17 cellular contexts compared by ENCODE assay signal in genomic region chr7:107372298-107372697, GRCh38.
DNase-seq lines count a peak whose midpoint lies in the region; ATAC-seq and TF ChIP-seq lines count a peak whose summit lies in the region.
"Had no signal": no experiment of that assay in that cellular context is flagged by ENCODE, and none has a peak within 500 bp of the region (broad histone marks: within the 10 kb centered on the region; RNA-seq: fewer than 3 reads in every experiment).

No MANE protein-coding gene starts in this region.

- H3K36me3 Mint-ChIP-seq in MCF 10A (ENCODE audit: insufficient read depth, unreplicated experiment) = no peaks in the 10 kb centered on the region

- H3K4me3 ChIP-seq in breast epithelium = no peak overlapping the region
- H3K4me3 ChIP-seq: ovary had no signal

- no peaks in the 10 kb centered on the region for H3K9me3 ChIP-seq in breast epithelium
- H3K9me3 ChIP-seq: ovary had no signal

- no peaks in the 10 kb centered on the region for H3K27me3 Mint-ChIP-seq in MCF 10A (ENCODE audit: insufficient read depth, unreplicated experiment)
- H3K27me3 Mint-ChIP-seq: activated T-helper 17 cell treated with anti-CD3 and anti-CD28 coated beads, Interleukin-2, amount 50 U/mL, for 72 hours; CD4-positive, alpha-beta memory T cell had no signal

- no peaks in the 10 kb centered on the region for H3K36me3 ChIP-seq in breast epithelium
- H3K36me3 ChIP-seq: ovary, WERI-Rb-1 had no signal

- DNase-seq in MCF 10A (ENCODE audit: unreplicated experiment) (peak; percentile 6), breast epithelium (ENCODE audit: low spot score in 2 of 2) (no peak), astrocyte of the hippocampus (ENCODE audit: low read depth, low spot score) (peak; percentile 13), foreskin keratinocyte (peak; percentile 19 to 46), stromal cell of bone marrow (ENCODE audit: low read depth) (peak; percentile 27), NCI-H1092 (lab: John Stamatoyannopoulos, UW) (no peak), NCI-H226 (no peak)
- DNase-seq: activated CD8-positive, alpha-beta T cell treated with anti-CD3 and anti-CD28 coated beads, Interleukin-2, amount 10 ng/mL, durations not matched to agents 7 days and 5 days; CD4-positive, alpha-beta memory T cell; islet precursor cell; NCI-H2029; NCI-H510A treated with DMSO at 0.1 percent for 48 hours; ovary; WERI-Rb-1 had no signal

- no peak overlapping the region for H3K27ac Mint-ChIP-seq in MCF 10A (ENCODE audit: low read depth, unreplicated experiment)
- H3K27ac Mint-ChIP-seq: activated CD8-positive, alpha-beta T cell treated with anti-CD3 and anti-CD28 coated beads, Interleukin-2, amount 10 ng/mL, durations not matched to agents 7 days and 5 days; activated T-helper 17 cell treated with anti-CD3 and anti-CD28 coated beads, Interleukin-2, amount 50 U/mL, for 72 hours had no signal

- CTCF ChIA-PET in MCF 10A (lab: Yijun Ruan, JAX) = no interaction called here

- no peak overlapping the region for H3K27ac ChIP-seq in breast epithelium
- no peak overlapping the region for H3K27ac ChIP-seq in foreskin keratinocyte
- H3K27ac ChIP-seq: 22Rv1, ovary, WERI-Rb-1 had no signal

- H3K9me3 Mint-ChIP-seq in MCF 10A (ENCODE audit: unreplicated experiment) = no peaks in the 10 kb centered on the region
- H3K9me3 Mint-ChIP-seq: activated T-helper 17 cell treated with anti-CD3 and anti-CD28 coated beads, Interleukin-2, amount 50 U/mL, for 72 hours had no signal

- TF ChIP-seq CTCF in MCF 10A (IDR thresholded peaks at IDR 0.05; ENCODE audit: unreplicated experiment) (no peak), breast epithelium (IDR thresholded peaks at IDR 0.05) (no peak), foreskin keratinocyte (conservative IDR thresholded peaks at IDR 0.05) (no peak)

- POLR2A ChIA-PET in MCF 10A (lab: Yijun Ruan, JAX) = interaction anchor here (0.9 kb wide), 1 partner anchor 14 kb away, joined by 3 read pairs; no protein-coding TSS in a partner anchor

- no peak for TF ChIP-seq POLR2A in breast epithelium (IDR thresholded peaks at IDR 0.05)

- intact Hi-C loops in MCF 10A (cut with micrococcal nuclease) = no loop called here
- intact Hi-C loops in breast epithelium (cut with DNase I; ENCODE audit: low total_unique reads) = no loop called here

- H3K4me1 ChIP-seq in breast epithelium = no peaks in the 10 kb centered on the region
- peaks cover 3% of the 10 kb centered on the region for H3K4me1 ChIP-seq in foreskin keratinocyte

- BruUV-seq in MCF 10A (replicated peaks; lab: Mats Ljungman, UMichigan) = no TSS peak

- no peak overlapping the region for H3K4me3 Mint-ChIP-seq in MCF 10A (ENCODE audit: unreplicated experiment)
- H3K4me3 Mint-ChIP-seq: activated CD8-positive, alpha-beta T cell treated with anti-CD3 and anti-CD28 coated beads, Interleukin-2, amount 10 ng/mL, durations not matched to agents 7 days and 5 days; activated T-helper 17 cell treated with anti-CD3 and anti-CD28 coated beads, Interleukin-2, amount 50 U/mL, for 72 hours; CD4-positive, alpha-beta memory T cell had no signal

- H3K27me3 ChIP-seq in breast epithelium (no peaks in the 10 kb centered on the region), foreskin keratinocyte (no peaks in the 10 kb centered on the region)
- H3K27me3 ChIP-seq: ovary had no signal

- peaks cover 6% of the 10 kb centered on the region for H3K4me1 Mint-ChIP-seq in MCF 10A (ENCODE audit: insufficient read depth, unreplicated experiment)
- H3K4me1 Mint-ChIP-seq: activated T-helper 17 cell treated with anti-CD3 and anti-CD28 coated beads, Interleukin-2, amount 50 U/mL, for 72 hours had no signal

- ATAC-seq in foreskin keratinocyte (peak; percentile 83), GM19324 (IDR thresholded peaks at IDR 0.05; ENCODE audit: low FRiP score, unreplicated experiment) (no peak)
- ATAC-seq: activated CD8-positive, alpha-beta T cell treated with anti-CD3 and anti-CD28 coated beads, Interleukin-2, amount 10 ng/mL, durations not matched to agents 7 days and 5 days; activated T-helper 17 cell treated with anti-CD3 and anti-CD28 coated beads, Interleukin-2, amount 50 U/mL, for 72 hours had no signal

Comparison
In these comparisons a context has a peak if more than half of its experiments do, and no peak if none do; other contexts are left out.
1. DNase-seq: peak in MCF 10A (single experiment), astrocyte of the hippocampus (single experiment), foreskin keratinocyte (2 of 2) and stromal cell of bone marrow (single experiment); none in breast epithelium (0 of 2), NCI-H1092 (single experiment) and NCI-H226 (single experiment).